Comparison of ENCODE assay signal across 8 cellular contexts in genomic region chr6:159726918-159727716, GRCh38. TPM values are rescaled to one million over a fixed set of nuclear protein-coding genes. Genes with fewer than 3 reads are reported as not detected.
A peak's percentile ranks its signal among the peaks of the same experiment; 100 is the strongest.
DNase-seq lines count a peak whose midpoint lies in the region; ATAC-seq and TF ChIP-seq lines count a peak whose summit lies in the region.

WTAP (plus strand) TSS chr6:159727506; CDS start chr6:159736266, 8,760 bp downstream.

- H3K9me3 Mint-ChIP-seq in activated T-cell treated with anti-CD3 and anti-CD28 coated beads, Interleukin-2, amount 50 U/mL, for 4 hours: no peaks in the 10 kb centered on the region

- peaks cover 23% of the 10 kb centered on the region for H3K36me3 ChIP-seq in Panc1 (ENCODE audit: control insufficient read depth, insufficient read depth, low read length)
- peaks cover 0 to 5% (median 2%) of the 10 kb centered on the region in 4 donors for H3K36me3 ChIP-seq in esophagus muscularis mucosa
- H3K36me3 ChIP-seq in muscle layer of duodenum (ENCODE audit: control insufficient read depth in 1 of 2, insufficient read depth in 2 of 2, low read length in 2 of 2): peaks cover 0 to 14% of the 10 kb centered on the region in 2 donors

- H3K9me3 ChIP-seq in Panc1 (ENCODE audit: control insufficient read depth, insufficient read depth, low read depth, low read length) (no peaks in the 10 kb centered on the region), esophagus muscularis mucosa (no peaks in the 10 kb centered on the region), muscle layer of duodenum (ENCODE audit: control insufficient read depth in 1 of 2, low read length in 2 of 2) (no peaks in the 10 kb centered on the region)

- H3K27ac ChIP-seq in Panc1 (ENCODE audit: low read length) (peak within 1 kb of the TSS; percentile 100), esophagus muscularis mucosa (replicated peaks in 1 of 4) (peak within 1 kb of the TSS; percentile 98 to 99 (median 99)), muscle layer of duodenum (ENCODE audit: low read length) (peak within 1 kb of the TSS; percentile 96)

- WGBS in esophagus muscularis mucosa: 2% methylated on average over 10 of the region's 93 CpGs

- TF ChIP-seq CTCF in Panc1 (IDR thresholded peaks at IDR 0.05) (no peak), esophagus muscularis mucosa (IDR thresholded peaks at IDR 0.05) (peak in 1 of 3 experiments; percentile 8)

- intact Hi-C loops in Panc1 (cut with micrococcal nuclease; ENCODE audit: unreplicated experiment): loop anchor here (5.0 kb wide), 1 partner anchor 35 kb away; the partner anchor contains the start of gene SOD2
- intact Hi-C loops in esophagus muscularis mucosa (cut with DNase I): loop anchor here (5.0 kb wide), 1 partner anchor 35 kb away; the partner anchor contains the start of gene SOD2

- peak; percentile 49 for TF ChIP-seq POLR2A in esophagus muscularis mucosa (IDR thresholded peaks at IDR 0.05; ENCODE audit: low read depth)

- POLR2A ChIA-PET in Panc1 (lab: Charles Lee): interaction anchor here (0.6 to 1.8 kb wide), 10 partner anchors 28 to 1726 kb away, joined by 3 to 18 read pairs (median 4); partner anchors contain the start of genes ACAT2, MRPL18 and SOD2

- H3K36me3 Mint-ChIP-seq in activated T-cell treated with anti-CD3 and anti-CD28 coated beads, Interleukin-2, amount 50 U/mL, for 4 hours (ENCODE audit: insufficient read depth): peaks cover 14% of the 10 kb centered on the region

- no peaks in the 10 kb centered on the region for H3K27me3 Mint-ChIP-seq in activated T-cell treated with anti-CD3 and anti-CD28 coated beads, Interleukin-2, amount 50 U/mL, for 4 hours (ENCODE audit: low read depth)

- H3K27me3 ChIP-seq in Panc1 (ENCODE audit: control insufficient read depth, insufficient read depth, low read length) (no peaks in the 10 kb centered on the region), esophagus muscularis mucosa (no peaks in the 10 kb centered on the region), muscle layer of duodenum (ENCODE audit: low read depth, low read length) (no peaks in the 10 kb centered on the region)

- ATAC-seq in GM21737 (IDR thresholded peaks at IDR 0.05; ENCODE audit: unreplicated experiment) (peak; percentile 77), Panc1 (peak; percentile 94)
- ATAC-seq in activated T-cell treated with anti-CD3 and anti-CD28 coated beads, Interleukin-2, amount 50 U/mL, for 4 hours: peak; percentile 86

- H3K4me3 ChIP-seq in Panc1 (ENCODE audit: low read depth in 2 of 2, low read length in 2 of 2) (peak within 1 kb of the TSS; percentile 85 to 96), esophagus muscularis mucosa (peak within 1 kb of the TSS; percentile 82 to 92 (median 89)), muscle layer of duodenum (ENCODE audit: low read depth in 1 of 2, low read length in 2 of 2) (peak within 1 kb of the TSS; percentile 76 to 92)

- in situ Hi-C loops in Panc1 (cut with HindIII; ENCODE audit: low pct_unique_long_range_greater_than_20kb, low sequenced_read_pairs): no loop called here

- peak; percentile 93 for DNase-seq in DMS79 (lab: John Stamatoyannopoulos, UW)
- peak; percentile 81 for DNase-seq in KG1 (lab: John Stamatoyannopoulos, UW)
- DNase-seq in Panc1 (ENCODE audit: low read depth, low spot score): peak; percentile 64
- peak; percentile 96 for DNase-seq in activated T-cell treated with anti-CD3 and anti-CD28 coated beads, Interleukin-2, amount 50 U/mL, for 4 hours
- peak; percentile 98 for DNase-seq in esophagus muscularis mucosa (ENCODE audit: extremely low spot score)
- DNase-seq in stimulated activated CD8-positive, alpha-beta memory T cell treated with anti-CD3 and anti-CD28 coated beads, Interleukin-7, amount 100 ng/mL, for 24 hours (ENCODE audit: low read depth): peak; percentile 92

- H3K4me1 ChIP-seq in Panc1 (ENCODE audit: control insufficient read depth, insufficient read depth, low read length): peaks cover 30% of the 10 kb centered on the region
- peaks cover 38 to 59% (median 53%) of the 10 kb centered on the region in 4 donors for H3K4me1 ChIP-seq in esophagus muscularis mucosa
- H3K4me1 ChIP-seq in muscle layer of duodenum (ENCODE audit: control insufficient read depth in 1 of 2, insufficient read depth in 2 of 2, low read length in 2 of 2): peaks cover 5 to 39% of the 10 kb centered on the region in 2 donors

- CTCF ChIA-PET in Panc1 (lab: Charles Lee): interaction anchor here (0.6 kb wide), 3 partner anchors 25 to 727 kb away, joined by 3 to 4 read pairs (median 3); partner anchors contain the start of gene RSPH3

- H3K4me1 Mint-ChIP-seq in activated T-cell treated with anti-CD3 and anti-CD28 coated beads, Interleukin-2, amount 50 U/mL, for 4 hours (ENCODE audit: low read depth): peaks cover 45% of the 10 kb centered on the region

- no peak for TF ChIP-seq EP300 in esophagus muscularis mucosa (IDR thresholded peaks at IDR 0.05)

- no TSS peak for BruUV-seq in Panc1 (replicated peaks; lab: Mats Ljungman, UMichigan)

- H3K4me3 Mint-ChIP-seq in activated T-cell treated with anti-CD3 and anti-CD28 coated beads, Interleukin-2, amount 50 U/mL, for 4 hours: peak within 1 kb of the TSS; percentile 92

RNA-seq across cellular contexts. Expression of gene WTAP, which starts in this region (rescaled TPM):
- 112 TPM for total RNA-seq in Panc1 (2021; ENCODE audit: unreplicated experiment)
- polyA plus RNA-seq in Panc1 (2012; ENCODE audit: insufficient read length): 51.1 TPM
- total RNA-seq in activated T-cell treated with anti-CD3 and anti-CD28 coated beads, Interleukin-2, amount 50 U/mL, for 4 hours: 100 to 1,000 TPM; 103 to 108 (median 104) TPM
- total RNA-seq in esophagus muscularis mucosa: 10 to 100 TPM; 62.7 to 96.9 (median 75.3) TPM

Comparison
In these comparisons a context has a peak if more than half of its experiments do, and no peak if none do; other contexts are left out.
1. Peak in every context shown above with its lines: DNase-seq, ATAC-seq, H3K4me3 ChIP-seq and H3K27ac ChIP-seq.